ENCODE assay signal across 18 cellular contexts in the genomic region with DNA sequence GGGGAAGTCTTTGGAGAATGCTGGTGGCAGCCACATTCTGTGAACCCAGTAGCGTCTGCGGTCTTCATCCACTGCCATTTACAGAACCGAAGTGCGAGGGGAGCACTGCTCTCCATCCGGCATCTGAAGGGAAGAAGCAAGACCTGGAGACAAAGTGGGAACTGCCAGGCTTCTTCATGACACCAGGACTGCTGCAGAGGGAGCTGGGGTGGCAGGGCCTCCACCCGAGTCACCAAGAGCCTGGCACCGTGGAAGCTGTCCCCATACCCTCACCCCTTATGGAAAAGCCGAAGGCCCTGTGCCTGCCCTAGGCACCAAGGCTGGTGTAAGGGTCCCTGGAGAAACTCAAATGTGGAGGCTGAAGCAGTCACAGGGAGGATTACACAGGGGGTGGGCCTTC.
DNase-seq lines count a peak whose midpoint lies in the region; ATAC-seq and TF ChIP-seq lines count a peak whose summit lies in the region.
"Had no signal": no experiment of that assay in that cellular context is flagged by ENCODE, and none has a peak within 500 bp of the region (broad histone marks: within the 10 kb centered on the region; RNA-seq: fewer than 3 reads in every experiment).

No MANE protein-coding gene starts in this region.

- no peak overlapping the region for H2AFZ ChIP-seq in HCT116 (ENCODE audit: low read depth, low read length, poor library complexity, severe bottlenecking)

- no peaks in the 10 kb centered on the region for H3K9me3 Mint-ChIP-seq in activated naive CD8-positive, alpha-beta T cell (ENCODE audit: low read depth)
- H3K9me3 Mint-ChIP-seq in activated naive CD8-positive, alpha-beta T cell treated with anti-CD3 and anti-CD28 coated beads for 36 hours = no peaks in the 10 kb centered on the region
- H3K9me3 Mint-ChIP-seq in central memory CD8-positive, alpha-beta T cell = no peaks in the 10 kb centered on the region
- H3K9me3 Mint-ChIP-seq: CD4-positive, alpha-beta T cell had no signal

- peaks cover 10% of the 10 kb centered on the region for H3K4me1 Mint-ChIP-seq in activated naive CD8-positive, alpha-beta T cell (ENCODE audit: low read depth)
- H3K4me1 Mint-ChIP-seq in activated naive CD8-positive, alpha-beta T cell treated with anti-CD3 and anti-CD28 coated beads for 36 hours = peaks cover 2% of the 10 kb centered on the region
- H3K4me1 Mint-ChIP-seq in central memory CD8-positive, alpha-beta T cell = no peaks in the 10 kb centered on the region

- TF ChIP-seq RAD21 in HCT116 (IDR thresholded peaks at IDR 0.05; ENCODE audit: low read depth) = no peak

- H3K9me3 ChIP-seq in HCT116 (ENCODE audit: control insufficient read depth in 1 of 2, insufficient read depth in 1 of 2, low read depth in 1 of 2, low read length in 2 of 2) = no peaks in the 10 kb centered on the region
- H3K9me3 ChIP-seq in suprapubic skin = no peaks in the 10 kb centered on the region

- H3K4me3 ChIP-seq in HCT116 (replicated peaks in 1 of 2; ENCODE audit: low read depth in 1 of 2, low read length in 2 of 2) (no peak overlapping the region), suprapubic skin (no peak overlapping the region)

- H3K4me1 ChIP-seq in HCT116 (ENCODE audit: control insufficient read depth in 1 of 2, insufficient read depth in 2 of 2, low read length in 2 of 2) (peaks cover 20 to 27% of the 10 kb centered on the region in 2 experiments), suprapubic skin (peaks cover 14% of the 10 kb centered on the region)

- H3K4me2 ChIP-seq in HCT116 (ENCODE audit: low read length) = peak overlapping the region; percentile 92

- no peak for DNase-seq in activated naive CD8-positive, alpha-beta T cell treated with anti-CD3 and anti-CD28 coated beads for 36 hours
- DNase-seq in HCT116 (ENCODE audit: low read depth, low spot score) = no peak
- DNase-seq in central memory CD8-positive, alpha-beta T cell (ENCODE audit: low spot score in 2 of 2) = no peak
- DNase-seq in suprapubic skin (ENCODE audit: low spot score in 2 of 2) = peak; percentile 20 to 32
- DNase-seq in medulla oblongata (ENCODE audit: extremely low spot score) = no peak
- DNase-seq: AML-193; DMS79 treated with DMSO at 0.1 percent for 48 hours; KG1; NCI-H1092; NCI-H1694; NCI-H2107; NCI-H345; NK-92 treated with Interleukin-12 subunit alpha and Interleukin-12 subunit beta, amount 100 ng/mL, for 24 hours; OCI-M1; RPMI8226 had no signal

- peaks cover 28% of the 10 kb centered on the region for H3K27me3 Mint-ChIP-seq in activated naive CD8-positive, alpha-beta T cell
- H3K27me3 Mint-ChIP-seq in activated naive CD8-positive, alpha-beta T cell treated with anti-CD3 and anti-CD28 coated beads for 36 hours = peaks cover 82% of the 10 kb centered on the region
- peaks cover 94% of the 10 kb centered on the region for H3K27me3 Mint-ChIP-seq in central memory CD8-positive, alpha-beta T cell

- CTCF ChIA-PET in HCT116 (lab: Charles Lee) = interaction anchor here (1.9 kb wide), 1 partner anchor 16 kb away, joined by 10 read pairs; no protein-coding TSS in a partner anchor

- ATAC-seq in HCT116 (no peak), GM19328 (IDR thresholded peaks at IDR 0.05; ENCODE audit: unreplicated experiment) (no peak)
- ATAC-seq in central memory CD8-positive, alpha-beta T cell (replicated peaks; ENCODE audit: extremely low read depth, poor library complexity, severe bottlenecking) = no peak

- peak overlapping the region; percentile 63 for H3K4me3 Mint-ChIP-seq in activated naive CD8-positive, alpha-beta T cell
- H3K4me3 Mint-ChIP-seq in activated naive CD8-positive, alpha-beta T cell treated with anti-CD3 and anti-CD28 coated beads for 36 hours = no peak overlapping the region
- peak overlapping the region; percentile 32 for H3K4me3 Mint-ChIP-seq in central memory CD8-positive, alpha-beta T cell
- H3K4me3 Mint-ChIP-seq: CD4-positive, alpha-beta T cell had no signal

- intact Hi-C loops in HCT116 (cut with micrococcal nuclease) = no loop called here

- H3K27ac Mint-ChIP-seq in activated naive CD8-positive, alpha-beta T cell = no peak overlapping the region
- no peak overlapping the region for H3K27ac Mint-ChIP-seq in activated naive CD8-positive, alpha-beta T cell treated with anti-CD3 and anti-CD28 coated beads for 36 hours
- no peak overlapping the region for H3K27ac Mint-ChIP-seq in central memory CD8-positive, alpha-beta T cell (ENCODE audit: low read depth)
- H3K27ac Mint-ChIP-seq: CD4-positive, alpha-beta T cell had no signal

- TF ChIP-seq POLR2A in HCT116 (IDR thresholded peaks at IDR 0.05; ENCODE audit: borderline replicate concordance, extremely low read depth, insufficient read depth, insufficient read length) = no peak
- no peak for TF ChIP-seq POLR2A in suprapubic skin (IDR thresholded peaks at IDR 0.05)

- H3K36me3 Mint-ChIP-seq in activated naive CD8-positive, alpha-beta T cell = no peaks in the 10 kb centered on the region
- no peaks in the 10 kb centered on the region for H3K36me3 Mint-ChIP-seq in activated naive CD8-positive, alpha-beta T cell treated with anti-CD3 and anti-CD28 coated beads for 36 hours
- no peaks in the 10 kb centered on the region for H3K36me3 Mint-ChIP-seq in central memory CD8-positive, alpha-beta T cell (ENCODE audit: insufficient read depth)

- no peaks in the 10 kb centered on the region for H3K9me2 ChIP-seq in HCT116 (ENCODE audit: insufficient read depth)

- 87% methylated on average over 8 of the region's 8 CpGs for WGBS in suprapubic skin

- no peaks in the 10 kb centered on the region for H3K36me3 ChIP-seq in HCT116 (ENCODE audit: control insufficient read depth in 1 of 2, insufficient read depth in 2 of 2, low read length in 2 of 2)
- no peaks in the 10 kb centered on the region for H3K36me3 ChIP-seq in suprapubic skin

- POLR2A ChIA-PET in HCT116 (lab: Charles Lee) = no interaction called here

- no peak for TF ChIP-seq EP300 in suprapubic skin (IDR thresholded peaks at IDR 0.05)

- H4K20me1 ChIP-seq in HCT116 (ENCODE audit: insufficient read depth) = no peaks in the 10 kb centered on the region

- H3K9ac ChIP-seq in HCT116 (ENCODE audit: low read length) = 0 out of 2 replicates have a peak overlapping the region, but pooled peaks have one; percentile 68

- H3K27me3 ChIP-seq in HCT116 (ENCODE audit: insufficient read depth, low read length) = no peaks in the 10 kb centered on the region
- peaks cover 78% of the 10 kb centered on the region for H3K27me3 ChIP-seq in suprapubic skin

- RAD21 ChIA-PET in HCT116 (lab: Charles Lee; ENCODE audit: low non-redundant PET in 1 of 2, low total read pairs in 2 of 2, uncharacterized antibody in 2 of 2, unreplicated experiment in 2 of 2) = no interaction called here

- no peaks in the 10 kb centered on the region for H3K79me2 ChIP-seq in HCT116 (ENCODE audit: insufficient read depth, low read length)

- H3K27ac ChIP-seq in HCT116 (ENCODE audit: low read depth, low read length) (no peak overlapping the region), suprapubic skin (no peak overlapping the region)

- TF ChIP-seq CTCF in HCT116 (IDR thresholded peaks at IDR 0.05 in 2 of 3, conservative IDR thresholded peaks at IDR 0.05 in 1 of 3; ENCODE audit: borderline replicate concordance in 1 of 3, insufficient read depth in 1 of 3, low read depth in 2 of 3, low read length in 2 of 3) = no peak
- TF ChIP-seq CTCF in suprapubic skin (IDR thresholded peaks at IDR 0.05) = no peak

- no TSS peak for BruUV-seq in HCT116 (replicated peaks; lab: Mats Ljungman, UMichigan)

TF ChIP-seq in HCT116, 20 proteins besides CTCF, POLR2A, EP300 and RAD21 (continues in another document):
- no peak for TF ChIP-seq ZNF274 (IDR thresholded peaks at IDR 0.05; ENCODE audit: low read depth, low read length)
- TF ChIP-seq SIN3A (IDR thresholded peaks at IDR 0.05; ENCODE audit: low read depth) = no peak
- no peak for TF ChIP-seq YY1 (IDR thresholded peaks at IDR 0.05; ENCODE audit: extremely low read depth, insufficient replicate concordance, low read depth, low read length)
- TF ChIP-seq, protein P1, sequence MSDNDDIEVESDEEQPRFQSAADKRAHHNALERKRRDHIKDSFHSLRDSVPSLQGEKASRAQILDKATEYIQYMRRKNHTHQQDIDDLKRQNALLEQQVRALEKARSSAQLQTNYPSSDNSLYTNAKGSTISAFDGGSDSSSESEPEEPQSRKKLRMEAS (IDR thresholded peaks at IDR 0.05) = no peak
- no peak for TF ChIP-seq FOSL1 (IDR thresholded peaks at IDR 0.05; ENCODE audit: low read depth)
- no peak for TF ChIP-seq SP1 (IDR thresholded peaks at IDR 0.05; ENCODE audit: low read depth)
- TF ChIP-seq CBX3 (IDR thresholded peaks at IDR 0.05; ENCODE audit: low read depth) = no peak
- no peak for TF ChIP-seq POLR2AphosphoS5 (IDR thresholded peaks at IDR 0.05; ENCODE audit: low read depth, low read length)
- TF ChIP-seq, protein P2, sequence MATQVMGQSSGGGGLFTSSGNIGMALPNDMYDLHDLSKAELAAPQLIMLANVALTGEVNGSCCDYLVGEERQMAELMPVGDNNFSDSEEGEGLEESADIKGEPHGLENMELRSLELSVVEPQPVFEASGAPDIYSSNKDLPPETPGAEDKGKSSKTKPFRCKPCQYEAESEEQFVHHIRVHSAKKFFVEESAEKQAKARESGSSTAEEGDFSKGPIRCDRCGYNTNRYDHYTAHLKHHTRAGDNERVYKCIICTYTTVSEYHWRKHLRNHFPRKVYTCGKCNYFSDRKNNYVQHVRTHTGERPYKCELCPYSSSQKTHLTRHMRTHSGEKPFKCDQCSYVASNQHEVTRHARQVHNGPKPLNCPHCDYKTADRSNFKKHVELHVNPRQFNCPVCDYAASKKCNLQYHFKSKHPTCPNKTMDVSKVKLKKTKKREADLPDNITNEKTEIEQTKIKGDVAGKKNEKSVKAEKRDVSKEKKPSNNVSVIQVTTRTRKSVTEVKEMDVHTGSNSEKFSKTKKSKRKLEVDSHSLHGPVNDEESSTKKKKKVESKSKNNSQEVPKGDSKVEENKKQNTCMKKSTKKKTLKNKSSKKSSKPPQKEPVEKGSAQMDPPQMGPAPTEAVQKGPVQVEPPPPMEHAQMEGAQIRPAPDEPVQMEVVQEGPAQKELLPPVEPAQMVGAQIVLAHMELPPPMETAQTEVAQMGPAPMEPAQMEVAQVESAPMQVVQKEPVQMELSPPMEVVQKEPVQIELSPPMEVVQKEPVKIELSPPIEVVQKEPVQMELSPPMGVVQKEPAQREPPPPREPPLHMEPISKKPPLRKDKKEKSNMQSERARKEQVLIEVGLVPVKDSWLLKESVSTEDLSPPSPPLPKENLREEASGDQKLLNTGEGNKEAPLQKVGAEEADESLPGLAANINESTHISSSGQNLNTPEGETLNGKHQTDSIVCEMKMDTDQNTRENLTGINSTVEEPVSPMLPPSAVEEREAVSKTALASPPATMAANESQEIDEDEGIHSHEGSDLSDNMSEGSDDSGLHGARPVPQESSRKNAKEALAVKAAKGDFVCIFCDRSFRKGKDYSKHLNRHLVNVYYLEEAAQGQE (IDR thresholded peaks at IDR 0.05; ENCODE audit: low read depth) = no peak
- no peak for TF ChIP-seq ZFX (IDR thresholded peaks at IDR 0.05)
- TF ChIP-seq SRF (IDR thresholded peaks at IDR 0.05; ENCODE audit: low read depth) = no peak
- no peak for TF ChIP-seq CEBPB (IDR thresholded peaks at IDR 0.05; ENCODE audit: low read depth)

Comparison
In these comparisons a context has a peak if more than half of its experiments do, and no peak if none do; other contexts are left out.
1. DNase-seq: peak in suprapubic skin (2 of 2); none in activated naive CD8-positive, alpha-beta T cell treated with anti-CD3 and anti-CD28 coated beads for 36 hours (single experiment), HCT116 (single experiment), central memory CD8-positive, alpha-beta T cell (0 of 2) and medulla oblongata (single experiment).